ENCODE assay signal across 1 cellular context in the genomic region with DNA sequence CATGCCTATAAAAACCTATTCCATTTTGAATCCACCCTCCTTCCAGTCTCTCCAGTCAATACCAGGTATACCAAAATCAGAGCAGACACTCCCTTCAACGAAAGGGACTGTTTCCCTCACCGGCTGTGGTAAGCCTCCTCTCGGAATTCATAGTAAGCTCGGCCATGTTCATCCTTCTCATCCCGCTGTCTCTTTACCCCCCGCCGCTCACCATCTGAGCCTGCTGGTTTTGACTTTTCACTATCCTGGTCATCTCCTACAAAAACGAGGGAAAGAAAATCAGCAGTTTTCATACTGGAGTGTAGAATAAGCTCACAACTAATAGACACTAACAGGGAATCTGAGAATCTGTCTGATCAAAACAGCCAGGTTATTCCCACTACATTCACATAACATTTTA.
TF ChIP-seq lines count a peak whose summit lies in the region.

No MANE protein-coding gene starts in this region.

TF ChIP-seq in SK-N-SH, 30 proteins besides CTCF, POLR2A, EP300 and RAD21 (continued from another document):
- TF ChIP-seq, protein P1, sequence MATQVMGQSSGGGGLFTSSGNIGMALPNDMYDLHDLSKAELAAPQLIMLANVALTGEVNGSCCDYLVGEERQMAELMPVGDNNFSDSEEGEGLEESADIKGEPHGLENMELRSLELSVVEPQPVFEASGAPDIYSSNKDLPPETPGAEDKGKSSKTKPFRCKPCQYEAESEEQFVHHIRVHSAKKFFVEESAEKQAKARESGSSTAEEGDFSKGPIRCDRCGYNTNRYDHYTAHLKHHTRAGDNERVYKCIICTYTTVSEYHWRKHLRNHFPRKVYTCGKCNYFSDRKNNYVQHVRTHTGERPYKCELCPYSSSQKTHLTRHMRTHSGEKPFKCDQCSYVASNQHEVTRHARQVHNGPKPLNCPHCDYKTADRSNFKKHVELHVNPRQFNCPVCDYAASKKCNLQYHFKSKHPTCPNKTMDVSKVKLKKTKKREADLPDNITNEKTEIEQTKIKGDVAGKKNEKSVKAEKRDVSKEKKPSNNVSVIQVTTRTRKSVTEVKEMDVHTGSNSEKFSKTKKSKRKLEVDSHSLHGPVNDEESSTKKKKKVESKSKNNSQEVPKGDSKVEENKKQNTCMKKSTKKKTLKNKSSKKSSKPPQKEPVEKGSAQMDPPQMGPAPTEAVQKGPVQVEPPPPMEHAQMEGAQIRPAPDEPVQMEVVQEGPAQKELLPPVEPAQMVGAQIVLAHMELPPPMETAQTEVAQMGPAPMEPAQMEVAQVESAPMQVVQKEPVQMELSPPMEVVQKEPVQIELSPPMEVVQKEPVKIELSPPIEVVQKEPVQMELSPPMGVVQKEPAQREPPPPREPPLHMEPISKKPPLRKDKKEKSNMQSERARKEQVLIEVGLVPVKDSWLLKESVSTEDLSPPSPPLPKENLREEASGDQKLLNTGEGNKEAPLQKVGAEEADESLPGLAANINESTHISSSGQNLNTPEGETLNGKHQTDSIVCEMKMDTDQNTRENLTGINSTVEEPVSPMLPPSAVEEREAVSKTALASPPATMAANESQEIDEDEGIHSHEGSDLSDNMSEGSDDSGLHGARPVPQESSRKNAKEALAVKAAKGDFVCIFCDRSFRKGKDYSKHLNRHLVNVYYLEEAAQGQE (IDR thresholded peaks at IDR 0.05; ENCODE audit: low read depth, low read length): no peak
- no peak for TF ChIP-seq FOXM1 (IDR thresholded peaks at IDR 0.05; ENCODE audit: low read depth)
- TF ChIP-seq EZH2phosphoT487 (IDR thresholded peaks at IDR 0.05; ENCODE audit: borderline replicate concordance, low read depth): no peak
- no peak for TF ChIP-seq SMC3 (IDR thresholded peaks at IDR 0.05; ENCODE audit: low read depth, low read length)
- TF ChIP-seq TCF12 (IDR thresholded peaks at IDR 0.05): no peak
- TF ChIP-seq, protein P2, sequence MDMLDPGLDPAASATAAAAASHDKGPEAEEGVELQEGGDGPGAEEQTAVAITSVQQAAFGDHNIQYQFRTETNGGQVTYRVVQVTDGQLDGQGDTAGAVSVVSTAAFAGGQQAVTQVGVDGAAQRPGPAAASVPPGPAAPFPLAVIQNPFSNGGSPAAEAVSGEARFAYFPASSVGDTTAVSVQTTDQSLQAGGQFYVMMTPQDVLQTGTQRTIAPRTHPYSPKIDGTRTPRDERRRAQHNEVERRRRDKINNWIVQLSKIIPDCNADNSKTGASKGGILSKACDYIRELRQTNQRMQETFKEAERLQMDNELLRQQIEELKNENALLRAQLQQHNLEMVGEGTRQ (IDR thresholded peaks at IDR 0.05; ENCODE audit: borderline replicate concordance, low read depth, low read length): no peak
- TF ChIP-seq, protein P3, sequence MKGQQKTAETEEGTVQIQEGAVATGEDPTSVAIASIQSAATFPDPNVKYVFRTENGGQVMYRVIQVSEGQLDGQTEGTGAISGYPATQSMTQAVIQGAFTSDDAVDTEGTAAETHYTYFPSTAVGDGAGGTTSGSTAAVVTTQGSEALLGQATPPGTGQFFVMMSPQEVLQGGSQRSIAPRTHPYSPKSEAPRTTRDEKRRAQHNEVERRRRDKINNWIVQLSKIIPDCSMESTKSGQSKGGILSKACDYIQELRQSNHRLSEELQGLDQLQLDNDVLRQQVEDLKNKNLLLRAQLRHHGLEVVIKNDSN (IDR thresholded peaks at IDR 0.05; ENCODE audit: borderline replicate concordance, low read depth): no peak
- no peak for TF ChIP-seq SIN3A (IDR thresholded peaks at IDR 0.05; ENCODE audit: borderline replicate concordance, low read depth, low read length)
- no peak for TF ChIP-seq RCOR1 (IDR thresholded peaks at IDR 0.05; ENCODE audit: low read length)
- TF ChIP-seq GATA2 (CRISPR knock-in tag; IDR thresholded peaks at IDR 0.05): no peak
- no peak for TF ChIP-seq MEF2A (IDR thresholded peaks at IDR 0.05; ENCODE audit: borderline replicate concordance, low read depth)
- TF ChIP-seq MXI1 (IDR thresholded peaks at IDR 0.05; ENCODE audit: low read depth, low read length): no peak
- no peak for TF ChIP-seq YY1 (IDR thresholded peaks at IDR 0.05; ENCODE audit: low read depth)
- TF ChIP-seq TEAD4 (IDR thresholded peaks at IDR 0.05; ENCODE audit: borderline replicate concordance, insufficient read depth): no peak
- TF ChIP-seq NFIC (IDR thresholded peaks at IDR 0.05; ENCODE audit: borderline replicate concordance): no peak
- no peak for TF ChIP-seq POLR2AphosphoS5 (IDR thresholded peaks at IDR 0.05; ENCODE audit: low read depth, low read length)
